ENCODE assay signal across 9 cellular contexts in genomic region chr17:81040791-81041337, GRCh38. TPM values are rescaled to one million over a fixed set of nuclear protein-coding genes. Genes with fewer than 3 reads are reported as not detected.
A peak's percentile ranks its signal among the peaks of the same experiment; 100 is the strongest.
DNase-seq lines count a peak whose midpoint lies in the region; ATAC-seq, FAIRE-seq and TF ChIP-seq lines count a peak whose summit lies in the region.
"Had no signal": no experiment of that assay in that cellular context is flagged by ENCODE, and none has a peak within 500 bp of the region (broad histone marks: within the 10 kb centered on the region; RNA-seq: fewer than 3 reads in every experiment).

No MANE protein-coding gene starts in this region.

- FAIRE-seq in RCC 7860 (lab: Jason Lieb, UNC) = no peak
- FAIRE-seq: pancreas had no signal

- peak; percentile 30 for DNase-seq in activated CD4-positive, alpha-beta memory T cell treated with anti-CD3 and anti-CD28 coated beads for 36 hours
- no peak for DNase-seq in activated CD4-positive, alpha-beta memory T cell treated with anti-CD3 and anti-CD28 coated beads, Interleukin-2, amount 10 ng/mL, durations not matched to agents 7 days and 5 days
- DNase-seq in RCC 7860 (ENCODE audit: low spot score) = peak; percentile 13
- no peak for DNase-seq in epithelial cell of proximal tubule (ENCODE audit: low read depth)
- DNase-seq in stimulated activated naive B cell treated with anti-CD40 and anti-IgM and Interleukin-4, amounts not matched to agents 10 μg/mL and 1 μg/mL and 100 μg/mL, for 72 hours = no peak
- DNase-seq in GDM1 (lab: John Stamatoyannopoulos, UW) = no peak

- no peak overlapping the region for H3K27ac Mint-ChIP-seq in activated CD4-positive, alpha-beta memory T cell treated with anti-CD3 and anti-CD28 coated beads for 36 hours
- no peak overlapping the region for H3K27ac Mint-ChIP-seq in activated CD4-positive, alpha-beta memory T cell treated with anti-CD3 and anti-CD28 coated beads, Interleukin-2, amount 10 ng/mL, durations not matched to agents 7 days and 5 days
- no peak overlapping the region for H3K27ac Mint-ChIP-seq in stimulated activated naive B cell treated with anti-CD40 and anti-IgM and Interleukin-4, amounts not matched to agents 10 μg/mL and 1 μg/mL and 100 μg/mL, for 72 hours

- H3K36me3 Mint-ChIP-seq in activated CD4-positive, alpha-beta memory T cell treated with anti-CD3 and anti-CD28 coated beads for 36 hours = no peaks in the 10 kb centered on the region
- no peaks in the 10 kb centered on the region for H3K36me3 Mint-ChIP-seq in activated CD4-positive, alpha-beta memory T cell treated with anti-CD3 and anti-CD28 coated beads, Interleukin-2, amount 10 ng/mL, durations not matched to agents 7 days and 5 days (ENCODE audit: low read depth)
- no peaks in the 10 kb centered on the region for H3K36me3 Mint-ChIP-seq in stimulated activated naive B cell treated with anti-CD40 and anti-IgM and Interleukin-4, amounts not matched to agents 10 μg/mL and 1 μg/mL and 100 μg/mL, for 72 hours

- peaks cover 4% of the 10 kb centered on the region for H3K27me3 Mint-ChIP-seq in activated CD4-positive, alpha-beta memory T cell treated with anti-CD3 and anti-CD28 coated beads for 36 hours
- H3K27me3 Mint-ChIP-seq in activated CD4-positive, alpha-beta memory T cell treated with anti-CD3 and anti-CD28 coated beads, Interleukin-2, amount 10 ng/mL, durations not matched to agents 7 days and 5 days = peaks cover 20% of the 10 kb centered on the region
- H3K27me3 Mint-ChIP-seq in stimulated activated naive B cell treated with anti-CD40 and anti-IgM and Interleukin-4, amounts not matched to agents 10 μg/mL and 1 μg/mL and 100 μg/mL, for 72 hours = peaks cover 39 to 56% of the 10 kb centered on the region in 2 donors

- no peaks in the 10 kb centered on the region for H3K9me3 Mint-ChIP-seq in activated CD4-positive, alpha-beta memory T cell treated with anti-CD3 and anti-CD28 coated beads for 36 hours
- no peaks in the 10 kb centered on the region for H3K9me3 Mint-ChIP-seq in activated CD4-positive, alpha-beta memory T cell treated with anti-CD3 and anti-CD28 coated beads, Interleukin-2, amount 10 ng/mL, durations not matched to agents 7 days and 5 days
- H3K9me3 Mint-ChIP-seq in stimulated activated naive B cell treated with anti-CD40 and anti-IgM and Interleukin-4, amounts not matched to agents 10 μg/mL and 1 μg/mL and 100 μg/mL, for 72 hours = no peaks in the 10 kb centered on the region

- no peak overlapping the region for H3K4me3 ChIP-seq in epithelial cell of proximal tubule (ENCODE audit: low read depth, low read length)
- H3K4me3 ChIP-seq: pancreas had no signal

- peak; percentile 63 to 71 for ATAC-seq in stimulated activated naive B cell treated with anti-CD40 and anti-IgM and Interleukin-4, amounts not matched to agents 10 μg/mL and 1 μg/mL and 100 μg/mL, for 72 hours (replicated peaks)
- ATAC-seq in GM21619 (IDR thresholded peaks at IDR 0.05; ENCODE audit: unreplicated experiment) = no peak
- ATAC-seq in GM21360 (IDR thresholded peaks at IDR 0.05; ENCODE audit: unreplicated experiment) = no peak
- ATAC-seq: pancreas had no signal

- CTCF ChIA-PET in activated CD4-positive, alpha-beta memory T cell treated with anti-CD3 and anti-CD28 coated beads for 36 hours (lab: Charles Lee) = interaction anchor here (1.1 to 4.7 kb wide), 4 partner anchors 17 to 63 kb away, joined by 3 to 19 read pairs (median 4); no protein-coding TSS in a partner anchor
- CTCF ChIA-PET in activated CD4-positive, alpha-beta memory T cell treated with anti-CD3 and anti-CD28 coated beads, Interleukin-2, amount 10 ng/mL, durations not matched to agents 7 days and 5 days (lab: Charles Lee) = no interaction called here

- POLR2A ChIA-PET in activated CD4-positive, alpha-beta memory T cell treated with anti-CD3 and anti-CD28 coated beads for 36 hours (lab: Charles Lee) = no interaction called here
- POLR2A ChIA-PET in activated CD4-positive, alpha-beta memory T cell treated with anti-CD3 and anti-CD28 coated beads, Interleukin-2, amount 10 ng/mL, durations not matched to agents 7 days and 5 days (lab: Charles Lee) = no interaction called here

- peaks cover 1% of the 10 kb centered on the region for H3K4me1 Mint-ChIP-seq in activated CD4-positive, alpha-beta memory T cell treated with anti-CD3 and anti-CD28 coated beads for 36 hours (ENCODE audit: low read depth)
- peaks cover 3% of the 10 kb centered on the region for H3K4me1 Mint-ChIP-seq in activated CD4-positive, alpha-beta memory T cell treated with anti-CD3 and anti-CD28 coated beads, Interleukin-2, amount 10 ng/mL, durations not matched to agents 7 days and 5 days
- H3K4me1 Mint-ChIP-seq in stimulated activated naive B cell treated with anti-CD40 and anti-IgM and Interleukin-4, amounts not matched to agents 10 μg/mL and 1 μg/mL and 100 μg/mL, for 72 hours = peaks cover 2 to 5% of the 10 kb centered on the region in 2 donors

- TF ChIP-seq CTCF in epithelial cell of proximal tubule (conservative IDR thresholded peaks at IDR 0.05; ENCODE audit: low read depth, low read length) = peak; percentile 61

- intact Hi-C loops in activated CD4-positive, alpha-beta memory T cell treated with anti-CD3 and anti-CD28 coated beads for 36 hours (cut with micrococcal nuclease) = no loop called here

- no peak overlapping the region for H3K4me3 Mint-ChIP-seq in activated CD4-positive, alpha-beta memory T cell treated with anti-CD3 and anti-CD28 coated beads for 36 hours
- no peak overlapping the region for H3K4me3 Mint-ChIP-seq in activated CD4-positive, alpha-beta memory T cell treated with anti-CD3 and anti-CD28 coated beads, Interleukin-2, amount 10 ng/mL, durations not matched to agents 7 days and 5 days
- no peak overlapping the region for H3K4me3 Mint-ChIP-seq in stimulated activated naive B cell treated with anti-CD40 and anti-IgM and Interleukin-4, amounts not matched to agents 10 μg/mL and 1 μg/mL and 100 μg/mL, for 72 hours

RNA-seq across cellular contexts. Expression of gene BAIAP2, which starts 5.9 kb away (rescaled TPM):
- 1 to 10 TPM; 3.3 to 3.6 TPM for total RNA-seq in activated CD4-positive, alpha-beta memory T cell treated with anti-CD3 and anti-CD28 coated beads for 36 hours
- 1 to 10 TPM; 1.5 to 2.4 TPM for total RNA-seq in activated CD4-positive, alpha-beta memory T cell treated with anti-CD3 and anti-CD28 coated beads, Interleukin-2, amount 10 ng/mL, durations not matched to agents 7 days and 5 days
- 44.0 and 77.3 TPM in 2 replicates for total RNA-seq in epithelial cell of proximal tubule

RNA-seq across cellular contexts. Expression of gene CHMP6, which starts 49.2 kb away (rescaled TPM):
- total RNA-seq in activated CD4-positive, alpha-beta memory T cell treated with anti-CD3 and anti-CD28 coated beads for 36 hours = 10 to 100 TPM; 17.1 to 17.3 TPM
- 10 to 100 TPM; 30.3 to 31.6 TPM for total RNA-seq in activated CD4-positive, alpha-beta memory T cell treated with anti-CD3 and anti-CD28 coated beads, Interleukin-2, amount 10 ng/mL, durations not matched to agents 7 days and 5 days
- 32.6 and 35.7 TPM in 2 replicates for total RNA-seq in epithelial cell of proximal tubule

Comparison
In these comparisons a context has a peak if more than half of its experiments do, and no peak if none do; other contexts are left out.
1. DNase-seq: peak in activated CD4-positive, alpha-beta memory T cell treated with anti-CD3 and anti-CD28 coated beads for 36 hours (single experiment) and RCC 7860 (single experiment); none in activated CD4-positive, alpha-beta memory T cell treated with anti-CD3 and anti-CD28 coated beads, Interleukin-2, amount 10 ng/mL, durations not matched to agents 7 days and 5 days (single experiment), epithelial cell of proximal tubule (single experiment), stimulated activated naive B cell treated with anti-CD40 and anti-IgM and Interleukin-4, amounts not matched to agents 10 μg/mL and 1 μg/mL and 100 μg/mL, for 72 hours (single experiment) and GDM1 (single experiment).
2. ATAC-seq: peak in stimulated activated naive B cell treated with anti-CD40 and anti-IgM and Interleukin-4, amounts not matched to agents 10 μg/mL and 1 μg/mL and 100 μg/mL, for 72 hours (2 of 2); none in GM21619 (single experiment) and GM21360 (single experiment).